Comparison of ENCODE assay signal across 8 cellular contexts in genomic region chr3:159764211-159765024, GRCh38.
DNase-seq lines count a peak whose midpoint lies in the region; ATAC-seq and TF ChIP-seq lines count a peak whose summit lies in the region.

No MANE protein-coding gene starts in this region.

- peaks cover 52% of the 10 kb centered on the region for H3K27me3 Mint-ChIP-seq in activated CD8-positive, alpha-beta T cell treated with anti-CD3 and anti-CD28 coated beads, Interleukin-2, amount 10 ng/mL, durations not matched to agents 7 days and 5 days (ENCODE audit: low read depth)
- H3K27me3 Mint-ChIP-seq in natural killer cell (ENCODE audit: low read depth in 2 of 2): peaks cover 41 to 63% of the 10 kb centered on the region in 2 donors

- in situ Hi-C loops in GM13977 (cut with MboI; ENCODE audit: low pct_unique_long_range_greater_than_20kb, low sequenced_read_pairs, unreplicated experiment): no loop called here

- POLR2A ChIA-PET in activated CD8-positive, alpha-beta T cell treated with anti-CD3 and anti-CD28 coated beads, Interleukin-2, amount 10 ng/mL, durations not matched to agents 7 days and 5 days (lab: Charles Lee): no interaction called here

- 0 out of 2 replicates have a peak, but pooled peaks cover 6% of the 10 kb centered on the region for H3K27me3 ChIP-seq in HUES64 (ENCODE audit: insufficient read depth, low read length)

- peak overlapping the region; percentile 74 for H3K4me3 Mint-ChIP-seq in activated CD8-positive, alpha-beta T cell treated with anti-CD3 and anti-CD28 coated beads, Interleukin-2, amount 10 ng/mL, durations not matched to agents 7 days and 5 days
- peak overlapping the region; percentile 75 for H3K4me3 Mint-ChIP-seq in natural killer cell

- DNase-seq in AG08395 (ENCODE audit: low spot score) (peak; percentile 68), GM13977 (ENCODE audit: low spot score) (peak; percentile 65), fibroblast of the conjunctiva (ENCODE audit: low read depth) (peak; percentile 54), natural killer cell (no peak), NCI-H2081 treated with DMSO at 0.1 percent for 48 hours (lab: John Stamatoyannopoulos, UW) (no peak), NCI-H1092 (lab: John Stamatoyannopoulos, UW) (no peak)
- DNase-seq in activated CD8-positive, alpha-beta T cell treated with anti-CD3 and anti-CD28 coated beads, Interleukin-2, amount 10 ng/mL, durations not matched to agents 7 days and 5 days: no peak

- H3K9me3 Mint-ChIP-seq in activated CD8-positive, alpha-beta T cell treated with anti-CD3 and anti-CD28 coated beads, Interleukin-2, amount 10 ng/mL, durations not matched to agents 7 days and 5 days (ENCODE audit: insufficient read depth): no peaks in the 10 kb centered on the region
- H3K9me3 Mint-ChIP-seq in natural killer cell: no peaks in the 10 kb centered on the region

- intact Hi-C loops in natural killer cell (cut with micrococcal nuclease): no loop called here

- H3K9me3 ChIP-seq in HUES64 (ENCODE audit: insufficient read depth, low read depth, low read length): no peaks in the 10 kb centered on the region

- CTCF ChIA-PET in activated CD8-positive, alpha-beta T cell treated with anti-CD3 and anti-CD28 coated beads, Interleukin-2, amount 10 ng/mL, durations not matched to agents 7 days and 5 days (lab: Charles Lee): no interaction called here

- H3K4me1 ChIP-seq in HUES64 (ENCODE audit: insufficient read depth, low read length): peaks cover 19% of the 10 kb centered on the region

- no peaks in the 10 kb centered on the region for H3K36me3 ChIP-seq in HUES64 (ENCODE audit: insufficient read depth, low read length)

- TF ChIP-seq CTCF in GM13977 (IDR thresholded peaks at IDR 0.05; ENCODE audit: extremely low read depth, insufficient read depth, missing control alignments) (no peak), natural killer cell (IDR thresholded peaks at IDR 0.05) (no peak)

- H3K27ac Mint-ChIP-seq in activated CD8-positive, alpha-beta T cell treated with anti-CD3 and anti-CD28 coated beads, Interleukin-2, amount 10 ng/mL, durations not matched to agents 7 days and 5 days: no peak overlapping the region
- no peak overlapping the region for H3K27ac Mint-ChIP-seq in natural killer cell

- peak overlapping the region; percentile 66 for H3K4me3 ChIP-seq in HUES64 (ENCODE audit: low read length)

- H3K9ac ChIP-seq in HUES64 (ENCODE audit: low read depth, low read length): peak overlapping the region; percentile 70

- WGBS in HUES64: under 1% methylated on average over 65 of the region's 65 CpGs

- H3K36me3 Mint-ChIP-seq in activated CD8-positive, alpha-beta T cell treated with anti-CD3 and anti-CD28 coated beads, Interleukin-2, amount 10 ng/mL, durations not matched to agents 7 days and 5 days (ENCODE audit: low read depth): no peaks in the 10 kb centered on the region
- no peaks in the 10 kb centered on the region for H3K36me3 Mint-ChIP-seq in natural killer cell

- peaks cover 14% of the 10 kb centered on the region for H3K4me1 Mint-ChIP-seq in activated CD8-positive, alpha-beta T cell treated with anti-CD3 and anti-CD28 coated beads, Interleukin-2, amount 10 ng/mL, durations not matched to agents 7 days and 5 days (ENCODE audit: low read depth)
- H3K4me1 Mint-ChIP-seq in natural killer cell: peaks cover 11 to 19% of the 10 kb centered on the region in 2 donors

- ATAC-seq in activated CD8-positive, alpha-beta T cell treated with anti-CD3 and anti-CD28 coated beads, Interleukin-2, amount 10 ng/mL, durations not matched to agents 7 days and 5 days: peak; percentile 34
- ATAC-seq in natural killer cell: peak in 1 of 3 donors; percentile 37

- peak overlapping the region; percentile 75; the same call in 1 of the 2 replicates for H3K27ac ChIP-seq in HUES64 (ENCODE audit: low read depth, low read length)

Comparison
In these comparisons a context has a peak if more than half of its experiments do, and no peak if none do; other contexts are left out.
1. DNase-seq: peak in AG08395 (single experiment), GM13977 (single experiment) and fibroblast of the conjunctiva (single experiment); none in activated CD8-positive, alpha-beta T cell treated with anti-CD3 and anti-CD28 coated beads, Interleukin-2, amount 10 ng/mL, durations not matched to agents 7 days and 5 days (single experiment), natural killer cell (single experiment), NCI-H2081 treated with DMSO at 0.1 percent for 48 hours (single experiment) and NCI-H1092 (single experiment).